11 cellular contexts compared by ENCODE assay signal in genomic region chr6:169962604-169963469, GRCh38.
A peak's percentile ranks its signal among the peaks of the same experiment; 100 is the strongest.
DNase-seq lines count a peak whose midpoint lies in the region; ATAC-seq, FAIRE-seq and TF ChIP-seq lines count a peak whose summit lies in the region.
"Had no signal": no experiment of that assay in that cellular context is flagged by ENCODE, and none has a peak within 500 bp of the region (broad histone marks: within the 10 kb centered on the region; RNA-seq: fewer than 3 reads in every experiment).

No MANE protein-coding gene starts in this region.

- no peak overlapping the region for H4K5ac ChIP-seq in H1 (ENCODE audit: insufficient read length, low read depth, low read length)

- H3K36me3 Mint-ChIP-seq in CD4-positive, CD25-positive, alpha-beta regulatory T cell: no peaks in the 10 kb centered on the region

- no peak overlapping the region for H3K9ac ChIP-seq in HUES48 (ENCODE audit: low read depth, low read length)
- H3K9ac ChIP-seq in H1 (replicated peaks in 1 of 4; ENCODE audit: extremely low read depth in 1 of 4, low read depth in 3 of 4, low read length in 3 of 4): no peak overlapping the region

- H3K4me3 Mint-ChIP-seq in CD4-positive, CD25-positive, alpha-beta regulatory T cell: peak overlapping the region in 2 of 4 donors; percentile 21 to 66

- peak overlapping the region; percentile 71 to 78; a peak in 3 of 4 replicates for H3K4me2 ChIP-seq in H1 (ENCODE audit: insufficient read depth in 1 of 2, low read depth in 2 of 2, low read length in 2 of 2)
- H3K4me2 ChIP-seq in PC-9: no peak overlapping the region

- no peaks in the 10 kb centered on the region for H3K36me3 ChIP-seq in CD4-positive, CD25-positive, alpha-beta regulatory T cell (ENCODE audit: control insufficient read depth, insufficient read depth, low read length)
- H3K36me3 ChIP-seq in HUES48 (ENCODE audit: control insufficient read depth, insufficient read depth, low read length): no peaks in the 10 kb centered on the region
- no peaks in the 10 kb centered on the region for H3K36me3 ChIP-seq in H1 (ENCODE audit: control insufficient read depth in 2 of 4, insufficient read depth in 4 of 4, low read length in 3 of 4)
- no peaks in the 10 kb centered on the region for H3K36me3 ChIP-seq in PC-9 (ENCODE audit: low read depth)

- H4K8ac ChIP-seq in H1 (ENCODE audit: extremely low read depth, insufficient read depth, low read length): peak overlapping the region; percentile 71; the same call in 1 of the 2 replicates

- no peaks in the 10 kb centered on the region for H4K20me1 ChIP-seq in H1 (replicated peaks in 1 of 2; ENCODE audit: control insufficient read depth in 1 of 2, insufficient read depth in 2 of 2, low read length in 2 of 2)
- no peaks in the 10 kb centered on the region for H4K20me1 ChIP-seq in PC-9 (ENCODE audit: insufficient read depth)

- TF ChIP-seq RAD21 in H1 (IDR thresholded peaks at IDR 0.05 in 1 of 2, conservative IDR thresholded peaks at IDR 0.05 in 1 of 2; ENCODE audit: low read depth in 2 of 2, low read length in 2 of 2): no peak

- no peak overlapping the region for H4K91ac ChIP-seq in H1 (replicated peaks; ENCODE audit: insufficient read length, low read length)

- H3K56ac ChIP-seq in H1 (replicated peaks; ENCODE audit: insufficient read length, low read depth, low read length): no peak overlapping the region

- H3K27me3 Mint-ChIP-seq in CD4-positive, CD25-positive, alpha-beta regulatory T cell: peaks cover 14% of the 10 kb centered on the region

- FAIRE-seq in H1 (lab: Jason Lieb, UNC): no peak
- FAIRE-seq: endometrium had no signal

- H2BK120ac ChIP-seq in H1 (replicated peaks; ENCODE audit: low read depth, low read length): no peak overlapping the region

- H3K9me2 ChIP-seq in PC-9 (ENCODE audit: insufficient read depth): no peaks in the 10 kb centered on the region

- no peaks in the 10 kb centered on the region for H3K4me1 ChIP-seq in CD4-positive, CD25-positive, alpha-beta regulatory T cell (ENCODE audit: control insufficient read depth, insufficient read depth, low read length, poor library complexity, severe bottlenecking)
- no peaks in the 10 kb centered on the region for H3K4me1 ChIP-seq in HUES48 (ENCODE audit: control insufficient read depth, insufficient read depth, low read length)
- peaks cover 0 to 6% (median under 1%) of the 10 kb centered on the region in 4 experiments; a peak in 2 of 7 replicates for H3K4me1 ChIP-seq in H1 (replicated peaks in 1 of 4; ENCODE audit: control insufficient read depth in 3 of 4, insufficient read depth in 4 of 4, low read length in 3 of 4)
- no peaks in the 10 kb centered on the region for H3K4me1 ChIP-seq in PC-9 (replicated peaks; ENCODE audit: insufficient read depth)

- no peak overlapping the region for H2AK5ac ChIP-seq in H1 (ENCODE audit: low read depth, low read length)

- H2BK15ac ChIP-seq in H1 (ENCODE audit: low read length): no peak overlapping the region

- 0 out of 2 replicates have a peak overlapping the region, but pooled peaks have one; percentile 14 for H2BK12ac ChIP-seq in H1 (ENCODE audit: low read depth, low read length)

- H3K23me2 ChIP-seq in H1 (ENCODE audit: low read depth, low read length): no peaks in the 10 kb centered on the region; the same call in 1 of the 2 replicates

- H3K23ac ChIP-seq in H1 (ENCODE audit: insufficient read length): no peak overlapping the region

- H3K9me3 ChIP-seq in CD4-positive, CD25-positive, alpha-beta regulatory T cell (ENCODE audit: control insufficient read depth in 2 of 2, low read length in 2 of 2): no peaks in the 10 kb centered on the region
- no peaks in the 10 kb centered on the region for H3K9me3 ChIP-seq in HUES48 (ENCODE audit: control insufficient read depth, insufficient read depth, low read length)
- peaks cover 0 to 3% of the 10 kb centered on the region in 2 experiments; a peak in 1 of 4 replicates for H3K9me3 ChIP-seq in H1 (ENCODE audit: insufficient read depth in 2 of 2, low read depth in 1 of 2, low read length in 1 of 2)
- H3K9me3 ChIP-seq in PC-9 (ENCODE audit: insufficient read depth, low read depth): no peaks in the 10 kb centered on the region

- TF ChIP-seq EP300 in H1 (IDR thresholded peaks at IDR 0.05; ENCODE audit: borderline replicate concordance in 1 of 2, low read depth in 2 of 2, low read length in 2 of 2): no peak

- no peaks in the 10 kb centered on the region for H3K79me1 ChIP-seq in H1 (ENCODE audit: low read depth, low read length)

- intact Hi-C loops in posterior vena cava (cut with DNase I): no loop called here
- intact Hi-C loops in PC-9 (cut with micrococcal nuclease; ENCODE audit: unreplicated experiment): no loop called here

- POLR2A ChIA-PET in H1 (lab: Charles Lee; ENCODE audit: partially characterized antibody) (interaction anchor here (0.6 to 1.6 kb wide), 2 partner anchors 16 to 20 kb away, joined by 3 to 4 read pairs; no protein-coding TSS in a partner anchor), PC-9 (lab: Charles Lee; ENCODE audit: unreplicated experiment) (no interaction called here)

- H2BK20ac ChIP-seq in H1 (ENCODE audit: low read length): no peak overlapping the region

- no peak overlapping the region for H3K27ac ChIP-seq in CD4-positive, CD25-positive, alpha-beta regulatory T cell (ENCODE audit: insufficient read depth, low read length, poor library complexity, severe bottlenecking)
- H3K27ac ChIP-seq in HUES48 (ENCODE audit: low read depth, low read length): no peak overlapping the region
- no peak overlapping the region for H3K27ac ChIP-seq in H1 (ENCODE audit: low read depth, low read length)
- no peak overlapping the region for H3K27ac ChIP-seq in PC-9

- no TSS peak for BruUV-seq in PC-9 (replicated peaks; lab: Mats Ljungman, UMichigan)

- no peak overlapping the region for H3K14ac ChIP-seq in H1 (ENCODE audit: insufficient read length)

- WGBS in H1 (ENCODE audit: extremely low coverage in 1 of 2, insufficient coverage in 1 of 2, insufficient read length in 1 of 2, insufficient replicate concordance in 2 of 2, low coverage in 1 of 2, low lambda C conversion rate in 2 of 2, missing lambda C conversion rate in 1 of 2), 2 experiments: 90% methylated on average over 37 of the region's 44 CpGs; no CpG with 5 or more reads in 1 of the 2 experiments

- no peak overlapping the region for H3K4ac ChIP-seq in H1 (replicated peaks; ENCODE audit: insufficient read length, low read depth, low read length)

- H3K4me3 ChIP-seq in CD4-positive, CD25-positive, alpha-beta regulatory T cell (ENCODE audit: low read depth, low read length): no peak overlapping the region
- H3K4me3 ChIP-seq in HUES48 (ENCODE audit: low read depth, low read length): peak overlapping the region; percentile 60; the same call in 1 of the 2 replicates
- peak overlapping the region; percentile 47 to 61 (median 50); a peak in 6 of 8 replicates for H3K4me3 ChIP-seq in H1 (ENCODE audit: extremely low read depth in 1 of 4, insufficient read depth in 2 of 4, low read depth in 3 of 4, low read length in 4 of 4)
- no peak overlapping the region for H3K4me3 ChIP-seq in PC-9

- H3K4me1 Mint-ChIP-seq in CD4-positive, CD25-positive, alpha-beta regulatory T cell: peaks cover 0 to 11% (median 1%) of the 10 kb centered on the region in 4 donors

- H3F3A ChIP-seq in PC-9 (ENCODE audit: insufficient read depth, low read depth): no peaks in the 10 kb centered on the region

- peaks cover 3% of the 10 kb centered on the region for H3K27me3 ChIP-seq in CD4-positive, CD25-positive, alpha-beta regulatory T cell (ENCODE audit: control insufficient read depth, insufficient read depth, low read length)
- H3K27me3 ChIP-seq in HUES48 (ENCODE audit: control insufficient read depth, insufficient read depth, low read length): peaks cover 19% of the 10 kb centered on the region
- H3K27me3 ChIP-seq in H1 (replicated peaks in 1 of 4; ENCODE audit: control insufficient read depth in 3 of 4, extremely low read depth in 1 of 4, insufficient read depth in 3 of 4, low read length in 3 of 4): peaks cover 0 to 16% (median 8%) of the 10 kb centered on the region in 4 experiments; a peak in 5 of 7 replicates
- peaks cover 89% of the 10 kb centered on the region for H3K27me3 ChIP-seq in PC-9 (ENCODE audit: insufficient read depth, low read depth)

- no peak for ATAC-seq in CD4-positive, CD25-positive, alpha-beta regulatory T cell (ENCODE audit: low read depth in 2 of 2)

- no peak for DNase-seq in CD4-positive, CD25-positive, alpha-beta regulatory T cell
- DNase-seq in H1 (ENCODE audit: low read depth in 1 of 2, low spot score in 2 of 2): peak in 1 of 2 experiments; percentile 39
- DNase-seq in posterior vena cava (ENCODE audit: low spot score): peak; percentile 66
- no peak for DNase-seq in stimulated activated CD4-positive, alpha-beta T cell treated with anti-CD3 and anti-CD28 coated beads, Interleukin-1b, Interleukin-23, amount 100 ng/mL, for 48 hours
- DNase-seq in NCI-H2196 treated with DMSO at 0.1 percent for 48 hours (lab: John Stamatoyannopoulos, UW; ENCODE audit: unreplicated experiment): no peak
- DNase-seq in superior temporal gyrus (ENCODE audit: extremely low spot score): no peak
- no peak for DNase-seq in PC-9
- DNase-seq: activated CD4-positive, alpha-beta T cell treated with anti-CD3 and anti-CD28 coated beads for 48 hours; NCI-H526 had no signal

- peak overlapping the region in 2 of 3 donors; percentile 38 to 95 for H3K27ac Mint-ChIP-seq in CD4-positive, CD25-positive, alpha-beta regulatory T cell

- TF ChIP-seq POLR2A in H1 (IDR thresholded peaks at IDR 0.05; ENCODE audit: control extremely low read depth in 1 of 2, low read depth in 2 of 2, low read length in 2 of 2): no peak

- no peak for TF ChIP-seq CTCF in H1 (IDR thresholded peaks at IDR 0.05; ENCODE audit: control extremely low read depth in 1 of 3, insufficient read depth in 1 of 3, low read depth in 1 of 3, low read length in 3 of 3)
- TF ChIP-seq CTCF in PC-9 (conservative IDR thresholded peaks at IDR 0.05): no peak

- peak overlapping the region; percentile 60; the same call in 1 of the 2 replicates for H3K18ac ChIP-seq in H1 (ENCODE audit: extremely low read depth, low read length)

- H2AFZ ChIP-seq in H1 (ENCODE audit: low read length) (0 out of 2 replicates have a peak overlapping the region, but pooled peaks have one; percentile 78), PC-9 (no peak overlapping the region)

- no peak overlapping the region for H2BK5ac ChIP-seq in H1 (ENCODE audit: low read depth, low read length)

- peaks cover 0 to 3% (median 0%) of the 10 kb centered on the region in 7 donors for H3K9me3 Mint-ChIP-seq in CD4-positive, CD25-positive, alpha-beta regulatory T cell

- CTCF ChIA-PET in H1 (lab: Charles Lee; ENCODE audit: partially characterized antibody): interaction anchor here (0.7 to 3.9 kb wide), 12 partner anchors 12 to 289 kb away, joined by 3 to 13 read pairs (median 4); no protein-coding TSS in a partner anchor
- CTCF ChIA-PET in PC-9 (lab: Charles Lee): no interaction called here

- no peaks in the 10 kb centered on the region for H3K79me2 ChIP-seq in H1 (ENCODE audit: control insufficient read depth in 1 of 2, insufficient read depth in 2 of 2, low read length in 2 of 2)
- H3K79me2 ChIP-seq in PC-9 (ENCODE audit: low read depth): no peaks in the 10 kb centered on the region

TF ChIP-seq in H1, 55 proteins besides CTCF, POLR2A, EP300 and RAD21 (continues in another document):
- TF ChIP-seq CEBPB (IDR thresholded peaks at IDR 0.05; ENCODE audit: low read depth, low read length) (no peak), HDAC2 (IDR thresholded peaks at IDR 0.05; ENCODE audit: borderline replicate concordance in 1 of 2, low read depth in 2 of 2, low read length in 2 of 2) (no peak), CBX5 (IDR thresholded peaks at IDR 0.05; ENCODE audit: low read depth, low read length) (no peak)

Comparison
In these comparisons a context has a peak if more than half of its experiments do, and no peak if none do; other contexts are left out.
1. H3K4me3 ChIP-seq: peak in HUES48 (single experiment) and H1 (4 of 4); none in CD4-positive, CD25-positive, alpha-beta regulatory T cell (single experiment) and PC-9 (single experiment).